In genomic region chr2:213157242-213157641, GRCh38 we compare ENCODE assay signal across 9 cellular contexts. TPM values are rescaled to one million over a fixed set of nuclear protein-coding genes. Genes with fewer than 3 reads are reported as not detected.
DNase-seq lines count a peak whose midpoint lies in the region; ATAC-seq lines count a peak whose summit lies in the region.
"Had no signal": no experiment of that assay in that cellular context is flagged by ENCODE, and none has a peak within 500 bp of the region (broad histone marks: within the 10 kb centered on the region; RNA-seq: fewer than 3 reads in every experiment).

No MANE protein-coding gene starts in this region.

- DNase-seq in naive thymus-derived CD8-positive, alpha-beta T cell, result peak in 5 of 10 donors; percentile 10 to 28 (median 13)
- DNase-seq in dermis blood vessel endothelial cell (no peak), NCI-H2227 (lab: John Stamatoyannopoulos, UW; ENCODE audit: unreplicated experiment) (no peak), islet precursor cell (no peak)
- no peak for DNase-seq in activated CD4-positive, CD25-positive, alpha-beta regulatory T cell (lab: John Stamatoyannopoulos, UW)
- DNase-seq: kidney had no signal

- H3K27me3 Mint-ChIP-seq in naive thymus-derived CD8-positive, alpha-beta T cell, result peaks cover 0 to 12% (median 5%) of the 10 kb centered on the region in 5 donors

- no peaks in the 10 kb centered on the region for H3K9me3 Mint-ChIP-seq in naive thymus-derived CD8-positive, alpha-beta T cell

- peaks cover 4 to 40% (median 8%) of the 10 kb centered on the region in 4 donors for H3K4me1 Mint-ChIP-seq in naive thymus-derived CD8-positive, alpha-beta T cell

- no peaks in the 10 kb centered on the region for H3K36me3 Mint-ChIP-seq in naive thymus-derived CD8-positive, alpha-beta T cell

- peak overlapping the region in 1 of 10 donors; percentile 1 for H3K4me3 Mint-ChIP-seq in naive thymus-derived CD8-positive, alpha-beta T cell

- ATAC-seq in GM18907 (IDR thresholded peaks at IDR 0.05; ENCODE audit: unreplicated experiment) (peak; percentile 87), HG02571 (IDR thresholded peaks at IDR 0.05; ENCODE audit: unreplicated experiment) (peak; percentile 88), HG03457 (IDR thresholded peaks at IDR 0.05; ENCODE audit: unreplicated experiment) (peak; percentile 75)
- ATAC-seq in naive thymus-derived CD8-positive, alpha-beta T cell, result peak; percentile 65 to 75

- POLR2A ChIA-PET in naive thymus-derived CD8-positive, alpha-beta T cell (lab: Charles Lee), result no interaction called here

- H3K27ac Mint-ChIP-seq in naive thymus-derived CD8-positive, alpha-beta T cell, result peak overlapping the region in 5 of 10 donors; percentile 3 to 57 (median 22)

RNA-seq across cellular contexts. Expression of gene IKZF2, which starts 5.8 kb away (rescaled TPM):
- 10 to 100 TPM; 18.9 to 21.1 TPM for total RNA-seq in naive thymus-derived CD8-positive, alpha-beta T cell
- polyA plus RNA-seq in naive thymus-derived CD8-positive, alpha-beta T cell, result 1 to 10 TPM in 2 of 3 donors, under 1 TPM in 1; 0.85 to 2.9 (median 2.1) TPM
- total RNA-seq in dermis blood vessel endothelial cell, result 0.68 and 1.6 TPM in 2 replicates
